ENCODE assay signal across 9 cellular contexts in genomic region chrX:71593210-71593609, GRCh38. TPM values are rescaled to one million over a fixed set of nuclear protein-coding genes. Genes with fewer than 3 reads are reported as not detected.
DNase-seq lines count a peak whose midpoint lies in the region; ATAC-seq, FAIRE-seq and TF ChIP-seq lines count a peak whose summit lies in the region.
"Not testable (repeated sequence)": the region's sequence is repeated elsewhere in the genome, so short reads cannot be mapped to it uniquely, and the experiment has no call there.
"Had no signal": no experiment of that assay in that cellular context is flagged by ENCODE, and none has a peak within 500 bp of the region (broad histone marks: within the 10 kb centered on the region; RNA-seq: fewer than 3 reads in every experiment).

No MANE protein-coding gene starts in this region.

- not testable (repeated sequence) for H3K27me3 ChIP-seq in astrocyte (ENCODE audit: insufficient read depth, low read length); endodermal cell (ENCODE audit: control insufficient read depth, insufficient read depth, low read length, poor library complexity, severe bottlenecking); thyroid gland

- not testable (repeated sequence) for H3K4me3 ChIP-seq in astrocyte (ENCODE audit: insufficient read depth, low read depth, low read length); endodermal cell (ENCODE audit: low read length); thyroid gland (replicated peaks in 1 of 3)

- H3K79me2 ChIP-seq in astrocyte (ENCODE audit: insufficient read depth, low read length): not testable (repeated sequence)

- H3K27ac ChIP-seq in astrocyte (ENCODE audit: low read depth, low read length); endodermal cell (ENCODE audit: low read depth, low read length); thyroid gland: not testable (repeated sequence)

- not testable (repeated sequence) for H3K9me3 Mint-ChIP-seq in astrocyte (ENCODE audit: unreplicated experiment)
- peaks cover 17% of the 10 kb centered on the region for H3K9me3 Mint-ChIP-seq in endodermal cell

- not testable (repeated sequence) for H3K9ac ChIP-seq in astrocyte (ENCODE audit: low read length); endodermal cell (ENCODE audit: extremely low read depth, low read length, poor library complexity, severe bottlenecking)

- TF ChIP-seq CTCF in astrocyte (IDR thresholded peaks at IDR 0.05; ENCODE audit: insufficient read depth, low read depth, low read length); endodermal cell (conservative IDR thresholded peaks at IDR 0.05); thyroid gland (IDR thresholded peaks at IDR 0.05): not testable (repeated sequence)

- not testable (repeated sequence) for H2AFZ ChIP-seq in astrocyte (ENCODE audit: low read depth, low read length)

- H3K9me3 ChIP-seq in astrocyte (ENCODE audit: insufficient read depth, low read depth, low read length); endodermal cell (ENCODE audit: control insufficient read depth, low read length); thyroid gland: not testable (repeated sequence)

- peak; percentile 91 for FAIRE-seq in HTR-8/SVneo (lab: Jason Lieb, UNC)
- peak; percentile 34 for FAIRE-seq in astrocyte (lab: Jason Lieb, UNC)

- not testable (repeated sequence) for H4K20me1 ChIP-seq in astrocyte (ENCODE audit: insufficient read depth, low read length)

- H3K4me3 Mint-ChIP-seq in astrocyte (ENCODE audit: unreplicated experiment); endodermal cell: not testable (repeated sequence)

- H3K4me1 ChIP-seq in astrocyte (ENCODE audit: insufficient read depth, low read length); endodermal cell (ENCODE audit: control insufficient read depth, insufficient read depth, low read length); thyroid gland: not testable (repeated sequence)

- H3K27me3 Mint-ChIP-seq in astrocyte (ENCODE audit: low read depth, unreplicated experiment); endodermal cell (ENCODE audit: insufficient read depth): not testable (repeated sequence)

- H3K4me2 ChIP-seq in astrocyte (ENCODE audit: low read length): not testable (repeated sequence)

- 80% methylated on average over 1 of the region's 8 CpGs; no CpG with 5 or more reads in 1 of the 2 experiments for WGBS in endodermal cell (ENCODE audit: insufficient coverage in 1 of 2, insufficient read length in 1 of 2), 2 experiments
- 83% methylated on average over 2 of the region's 8 CpGs; no CpG with 5 or more reads in 1 of the 2 donors for WGBS in thyroid gland, 2 donors

- H3K4me1 Mint-ChIP-seq in astrocyte (ENCODE audit: low read depth, unreplicated experiment); endodermal cell: not testable (repeated sequence)

- H3K36me3 Mint-ChIP-seq in astrocyte (ENCODE audit: low read depth, unreplicated experiment); endodermal cell (ENCODE audit: low read depth): not testable (repeated sequence)

- TF ChIP-seq POLR2A in thyroid gland (IDR thresholded peaks at IDR 0.05): not testable (repeated sequence)

- intact Hi-C loops in left ventricle myocardium superior (cut with micrococcal nuclease); thyroid gland (cut with DNase I): not testable (repeated sequence)

- not testable (repeated sequence) for H3K36me3 ChIP-seq in astrocyte (ENCODE audit: insufficient read depth, low read length); endodermal cell (ENCODE audit: control insufficient read depth, insufficient read depth, low read length); thyroid gland

- not testable (repeated sequence) for DNase-seq in HTR-8/SVneo (ENCODE audit: insufficient read length, low spot score); astrocyte (ENCODE audit: low read depth); left ventricle myocardium superior
- peak; percentile 54 for DNase-seq in endodermal cell
- DNase-seq in thyroid gland: peak; percentile 12 to 24

- ATAC-seq in left ventricle myocardium superior: peak; percentile 65

- H3K27ac Mint-ChIP-seq in astrocyte (ENCODE audit: unreplicated experiment); endodermal cell: not testable (repeated sequence)

RNA-seq across cellular contexts. Expression of gene GCNA, which starts 15.0 kb away (rescaled TPM):
- total RNA-seq in astrocyte: 2.2 and 2.4 TPM in 2 replicates
- total RNA-seq in endodermal cell: 1 to 10 TPM; 2.1 to 2.3 TPM
- 1.0 TPM for polyA plus RNA-seq in endodermal cell (2013, experiment 1 of 2)
- polyA plus RNA-seq in endodermal cell (2013, experiment 2 of 2): 0.91 TPM
- total RNA-seq in left ventricle myocardium superior: 1.5 TPM
- 1 to 10 TPM; 1.8 to 3.6 (median 2.5) TPM for total RNA-seq in thyroid gland

RNA-seq across cellular contexts. Expression of gene CXCR3, which starts 25.1 kb away (rescaled TPM):
- total RNA-seq in astrocyte (not detected in 2 replicates), endodermal cell (not detected), left ventricle myocardium superior (0.20 TPM), thyroid gland (1 to 10 TPM in 1 of 4 donors, under 1 TPM in 2, not detected in 1; 0.42 to 1.0 (median 0.67) TPM)
- polyA plus RNA-seq in endodermal cell (2013, experiment 1 of 2): not detected
- not detected for polyA plus RNA-seq in endodermal cell (2013, experiment 2 of 2)
- total RNA-seq: A673, Daoy, G401 had no signal
- polyA plus RNA-seq: AG04450 had no signal
